In genomic region chr6:2970034-2970685, GRCh38 we compare ENCODE assay signal across 8 cellular contexts. TPM values are rescaled to one million over a fixed set of nuclear protein-coding genes. Genes with fewer than 3 reads are reported as not detected.
A peak's percentile ranks its signal among the peaks of the same experiment; 100 is the strongest.
DNase-seq lines count a peak whose midpoint lies in the region; ATAC-seq and TF ChIP-seq lines count a peak whose summit lies in the region.

No MANE protein-coding gene starts in this region.

- no peaks in the 10 kb centered on the region for H3K9me3 ChIP-seq in ascending aorta
- no peaks in the 10 kb centered on the region for H3K9me3 ChIP-seq in left lung

- H3K27ac Mint-ChIP-seq in T-helper 1 cell treated with Interleukin-12 subunit alpha and Interleukin-12 subunit beta and Interleukin-4 antibody, amounts not matched to agents 30 μg/mL and 1 μg/mL, for 36 hours = no peak overlapping the region

- H3K9me3 Mint-ChIP-seq in T-helper 1 cell treated with Interleukin-12 subunit alpha and Interleukin-12 subunit beta and Interleukin-4 antibody, amounts not matched to agents 30 μg/mL and 1 μg/mL, for 36 hours = no peaks in the 10 kb centered on the region

- TF ChIP-seq CTCF in ascending aorta (IDR thresholded peaks at IDR 0.05) = no peak
- TF ChIP-seq CTCF in left lung (IDR thresholded peaks at IDR 0.05) = no peak

- peaks cover 12% of the 10 kb centered on the region for H3K4me1 Mint-ChIP-seq in T-helper 1 cell treated with Interleukin-12 subunit alpha and Interleukin-12 subunit beta and Interleukin-4 antibody, amounts not matched to agents 30 μg/mL and 1 μg/mL, for 36 hours (ENCODE audit: low read depth)

- H3K27me3 ChIP-seq in ascending aorta (no peaks in the 10 kb centered on the region), left lung (no peaks in the 10 kb centered on the region)

- peaks cover 0 to 11% of the 10 kb centered on the region in 2 donors for H3K4me1 ChIP-seq in ascending aorta
- peaks cover 6 to 55% of the 10 kb centered on the region in 2 donors for H3K4me1 ChIP-seq in left lung

- DNase-seq in T-helper 1 cell (no peak), ascending aorta (ENCODE audit: low spot score in 2 of 2) (peak in 1 of 2 donors; percentile 63), left lung (peak in 1 of 2 donors; percentile 32), superior temporal gyrus (ENCODE audit: extremely low spot score) (peak; percentile 55), NCI-H2196 (lab: John Stamatoyannopoulos, UW; ENCODE audit: unreplicated experiment) (no peak)

- intact Hi-C loops in ascending aorta (cut with DNase I) = loop anchor here (5.0 kb wide), 1 partner anchor 123 kb away; no protein-coding TSS in a partner anchor
- intact Hi-C loops in left lung (cut with DNase I) = no loop called here

- H3K4me3 ChIP-seq in ascending aorta (peak overlapping the region; percentile 84 to 86), left lung (peak overlapping the region; percentile 53 to 68)

- peak overlapping the region; percentile 82 for H3K4me3 Mint-ChIP-seq in T-helper 1 cell treated with Interleukin-12 subunit alpha and Interleukin-12 subunit beta and Interleukin-4 antibody, amounts not matched to agents 30 μg/mL and 1 μg/mL, for 36 hours

- H3K27me3 Mint-ChIP-seq in T-helper 1 cell treated with Interleukin-12 subunit alpha and Interleukin-12 subunit beta and Interleukin-4 antibody, amounts not matched to agents 30 μg/mL and 1 μg/mL, for 36 hours (ENCODE audit: low read depth) = peaks cover 61% of the 10 kb centered on the region

- H3K36me3 ChIP-seq in ascending aorta (no peaks in the 10 kb centered on the region), left lung (peaks cover 0 to under 1% of the 10 kb centered on the region in 2 donors)

- ATAC-seq in left lung (no peak), HG03280 (IDR thresholded peaks at IDR 0.05; ENCODE audit: unreplicated experiment) (no peak), GM18867 (IDR thresholded peaks at IDR 0.05; ENCODE audit: unreplicated experiment) (no peak)

- peaks cover 8% of the 10 kb centered on the region for H3K36me3 Mint-ChIP-seq in T-helper 1 cell treated with Interleukin-12 subunit alpha and Interleukin-12 subunit beta and Interleukin-4 antibody, amounts not matched to agents 30 μg/mL and 1 μg/mL, for 36 hours (ENCODE audit: low read depth)

- peak overlapping the region; percentile 99 for H3K27ac ChIP-seq in ascending aorta
- peak overlapping the region; percentile 97 to 98 for H3K27ac ChIP-seq in left lung

RNA-seq across cellular contexts. Expression of gene SERPINB6, which starts 1.2 kb away (rescaled TPM):
- total RNA-seq in ascending aorta (222 TPM), left lung (100 to 1,000 TPM in 1 of 2 donors, 10 to 100 TPM in 1; 99.3 to 134 TPM)

RNA-seq across cellular contexts. Expression of gene NQO2, which starts 29.5 kb away (rescaled TPM):
- total RNA-seq in ascending aorta (7.7 TPM), left lung (10 to 100 TPM; 22.0 to 55.8 TPM)
